Comparison of ENCODE assay signal across 9 cellular contexts in genomic region chr15:82966671-82967071, GRCh38. TPM values are rescaled to one million over a fixed set of nuclear protein-coding genes. Genes with fewer than 3 reads are reported as not detected.
A peak's percentile ranks its signal among the peaks of the same experiment; 100 is the strongest.
DNase-seq lines count a peak whose midpoint lies in the region; ATAC-seq and TF ChIP-seq lines count a peak whose summit lies in the region.
"Had no signal": no experiment of that assay in that cellular context is flagged by ENCODE, and none has a peak within 500 bp of the region (broad histone marks: within the 10 kb centered on the region; RNA-seq: fewer than 3 reads in every experiment).

No MANE protein-coding gene starts in this region.

- no peak overlapping the region for H3K4me3 Mint-ChIP-seq in activated CD4-positive, alpha-beta T cell treated with anti-CD3 and anti-CD28 coated beads, Interleukin-2, amount 10 ng/mL, durations not matched to agents 24 days and 14 days
- H3K4me3 Mint-ChIP-seq in natural killer cell, result no peak overlapping the region
- H3K4me3 Mint-ChIP-seq: stimulated activated naive CD8-positive, alpha-beta T cell treated with anti-CD3 and anti-CD28 coated beads, Interleukin-15, Interleukin-2, amounts not matched to agents 100 ng/mL and 50 ng/mL, for 24 hours had no signal

- no peak for TF ChIP-seq CTCF in natural killer cell (IDR thresholded peaks at IDR 0.05)

- H3K36me3 Mint-ChIP-seq in activated CD4-positive, alpha-beta T cell treated with anti-CD3 and anti-CD28 coated beads, Interleukin-2, amount 10 ng/mL, durations not matched to agents 24 days and 14 days (ENCODE audit: low read depth), result no peaks in the 10 kb centered on the region
- H3K36me3 Mint-ChIP-seq in natural killer cell, result no peaks in the 10 kb centered on the region

- H3K27me3 Mint-ChIP-seq in activated CD4-positive, alpha-beta T cell treated with anti-CD3 and anti-CD28 coated beads, Interleukin-2, amount 10 ng/mL, durations not matched to agents 24 days and 14 days, result peaks cover 29% of the 10 kb centered on the region
- H3K27me3 Mint-ChIP-seq in natural killer cell (ENCODE audit: low read depth in 2 of 2), result no peaks in the 10 kb centered on the region
- H3K27me3 Mint-ChIP-seq: stimulated activated naive CD8-positive, alpha-beta T cell treated with anti-CD3 and anti-CD28 coated beads, Interleukin-15, Interleukin-2, amounts not matched to agents 100 ng/mL and 50 ng/mL, for 24 hours had no signal

- intact Hi-C loops in activated CD4-positive, alpha-beta T cell treated with anti-CD3 and anti-CD28 coated beads, Interleukin-2, amount 10 ng/mL, durations not matched to agents 24 days and 14 days (cut with micrococcal nuclease), result loop anchor here (1.0 kb wide), 1 partner anchor 16 kb away; no protein-coding TSS in a partner anchor
- intact Hi-C loops in natural killer cell (cut with micrococcal nuclease), result no loop called here

- H3K9me3 Mint-ChIP-seq in activated CD4-positive, alpha-beta T cell treated with anti-CD3 and anti-CD28 coated beads, Interleukin-2, amount 10 ng/mL, durations not matched to agents 24 days and 14 days, result no peaks in the 10 kb centered on the region
- H3K9me3 Mint-ChIP-seq in natural killer cell, result no peaks in the 10 kb centered on the region
- H3K9me3 Mint-ChIP-seq: stimulated activated naive CD8-positive, alpha-beta T cell treated with anti-CD3 and anti-CD28 coated beads, Interleukin-15, Interleukin-2, amounts not matched to agents 100 ng/mL and 50 ng/mL, for 24 hours had no signal

- peak; percentile 72 for DNase-seq in activated CD4-positive, alpha-beta T cell treated with anti-CD3 and anti-CD28 coated beads, Interleukin-2, amount 10 ng/mL, durations not matched to agents 24 days and 14 days
- no peak for DNase-seq in activated CD4-positive, alpha-beta T cell treated with anti-CD3 and anti-CD28 coated beads, Interleukin-2, amount 50 U/mL, for 4 hours
- no peak for DNase-seq in natural killer cell
- DNase-seq in C1 segment of cervical spinal cord (lab: John Stamatoyannopoulos, UW), result no peak
- DNase-seq in islet precursor cell, result no peak
- DNase-seq in kidney glomerular epithelial cell (lab: John Stamatoyannopoulos, UW), result no peak

- peaks cover 14% of the 10 kb centered on the region for H3K4me1 Mint-ChIP-seq in activated CD4-positive, alpha-beta T cell treated with anti-CD3 and anti-CD28 coated beads, Interleukin-2, amount 10 ng/mL, durations not matched to agents 24 days and 14 days
- peaks cover 13% of the 10 kb centered on the region in 2 donors for H3K4me1 Mint-ChIP-seq in natural killer cell

- ATAC-seq in GM21737 (IDR thresholded peaks at IDR 0.05; ENCODE audit: unreplicated experiment) (peak; percentile 78), HG03432 (IDR thresholded peaks at IDR 0.05; ENCODE audit: unreplicated experiment) (peak; percentile 89), natural killer cell (peak in 2 of 3 donors; percentile 21 to 28)

- no peak overlapping the region for H3K27ac Mint-ChIP-seq in activated CD4-positive, alpha-beta T cell treated with anti-CD3 and anti-CD28 coated beads, Interleukin-2, amount 10 ng/mL, durations not matched to agents 24 days and 14 days
- H3K27ac Mint-ChIP-seq in natural killer cell, result peak overlapping the region; percentile 5 to 15
- H3K27ac Mint-ChIP-seq: stimulated activated naive CD8-positive, alpha-beta T cell treated with anti-CD3 and anti-CD28 coated beads, Interleukin-15, Interleukin-2, amounts not matched to agents 100 ng/mL and 50 ng/mL, for 24 hours had no signal

RNA-seq across cellular contexts. Expression of gene HOMER2, which starts 14.2 kb away (rescaled TPM):
- 29.3 and 32.1 TPM in 2 replicates for total RNA-seq in activated CD4-positive, alpha-beta T cell treated with anti-CD3 and anti-CD28 coated beads, Interleukin-2, amount 10 ng/mL, durations not matched to agents 24 days and 14 days
- 1 to 10 TPM; 3.6 to 7.0 (median 4.0) TPM for total RNA-seq in natural killer cell

RNA-seq across cellular contexts. Expression of gene RAMAC, which starts 19.3 kb away (rescaled TPM):
- total RNA-seq in activated CD4-positive, alpha-beta T cell treated with anti-CD3 and anti-CD28 coated beads, Interleukin-2, amount 10 ng/mL, durations not matched to agents 24 days and 14 days, result 23.9 and 26.4 TPM in 2 replicates
- total RNA-seq in natural killer cell, result 10 to 100 TPM; 15.4 to 27.2 (median 25.7) TPM

RNA-seq across cellular contexts. Expression of gene C15orf40, which starts 44.8 kb away (rescaled TPM):
- total RNA-seq in activated CD4-positive, alpha-beta T cell treated with anti-CD3 and anti-CD28 coated beads, Interleukin-2, amount 10 ng/mL, durations not matched to agents 24 days and 14 days, result 23.6 and 30.8 TPM in 2 replicates
- 10 to 100 TPM; 12.5 to 16.0 (median 15.1) TPM for total RNA-seq in natural killer cell

Comparison
In these comparisons a context has a peak if more than half of its experiments do, and no peak if none do; other contexts are left out.
1. ATAC-seq: peak in every context shown above with its lines; median percentile 89 in HG03432; 78 in GM21737; 24 in natural killer cell.